In genomic region chr7:55119571-55119970, GRCh38 we compare ENCODE assay signal across 26 cellular contexts.
DNase-seq lines count a peak whose midpoint lies in the region; ATAC-seq and TF ChIP-seq lines count a peak whose summit lies in the region.
"Had no signal": no experiment of that assay in that cellular context is flagged by ENCODE, and none has a peak within 500 bp of the region (broad histone marks: within the 10 kb centered on the region; RNA-seq: fewer than 3 reads in every experiment).

No MANE protein-coding gene starts in this region.

- H3K27me3 ChIP-seq in hepatocyte, result no peaks in the 10 kb centered on the region
- no peaks in the 10 kb centered on the region for H3K27me3 ChIP-seq in subcutaneous abdominal adipose tissue (ENCODE audit: control insufficient read depth in 5 of 5, insufficient read depth in 4 of 5, low read length in 5 of 5)
- no peaks in the 10 kb centered on the region for H3K27me3 ChIP-seq in SK-N-SH (ENCODE audit: insufficient read depth)
- H3K27me3 ChIP-seq: neural progenitor cell, SJSA1 had no signal

- H3K9me2 ChIP-seq in hepatocyte (replicated peaks; ENCODE audit: insufficient read depth) (no peaks in the 10 kb centered on the region), SK-N-SH (no peaks in the 10 kb centered on the region)

- H3K4me1 ChIP-seq in hepatocyte (ENCODE audit: insufficient read depth) (peaks cover 21% of the 10 kb centered on the region), subcutaneous abdominal adipose tissue (ENCODE audit: control insufficient read depth in 5 of 5, insufficient read depth in 5 of 5, low read length in 5 of 5) (peaks cover 6 to 40% (median 32%) of the 10 kb centered on the region in 5 donors), SK-N-SH (ENCODE audit: control insufficient read depth in 1 of 2, insufficient read depth in 2 of 2, low read depth in 1 of 2, low read length in 1 of 2) (peaks cover 2 to 10% of the 10 kb centered on the region in 2 experiments; a peak in 2 of 4 replicates)
- H3K4me1 ChIP-seq: neural progenitor cell, SJSA1 had no signal

- no peak for ATAC-seq in sciatic nerve
- ATAC-seq in HG03342 (IDR thresholded peaks at IDR 0.05; ENCODE audit: unreplicated experiment), result no peak
- ATAC-seq: HCT116 had no signal

- H3K27ac ChIP-seq in C4-2B (peak overlapping the region; percentile 51), adipose tissue (ENCODE audit: low read depth, low read length) (peak overlapping the region; percentile 61), hepatocyte (peak overlapping the region; percentile 91), subcutaneous abdominal adipose tissue (ENCODE audit: low read depth, low read length) (peak overlapping the region; percentile 97), SK-N-SH (ENCODE audit: low read depth in 2 of 2, low read length in 1 of 2) (no peak overlapping the region)
- H3K27ac ChIP-seq: neural progenitor cell, SJSA1 had no signal

- no peaks in the 10 kb centered on the region for H4K20me1 ChIP-seq in hepatocyte (ENCODE audit: insufficient read depth, poor library complexity, severe bottlenecking)
- H4K20me1 ChIP-seq in SK-N-SH (ENCODE audit: insufficient read depth), result peaks cover 38% of the 10 kb centered on the region; the same call in 1 of the 2 replicates

- H3K36me3 ChIP-seq in hepatocyte (replicated peaks; ENCODE audit: insufficient read depth, low read depth), result no peaks in the 10 kb centered on the region
- H3K36me3 ChIP-seq in subcutaneous abdominal adipose tissue (ENCODE audit: control insufficient read depth in 5 of 5, insufficient read depth in 5 of 5, low read length in 5 of 5), result peaks cover 0 to 2% (median 0%) of the 10 kb centered on the region in 5 donors
- peaks cover 0 to 26% of the 10 kb centered on the region in 2 experiments for H3K36me3 ChIP-seq in SK-N-SH (replicated peaks in 1 of 2; ENCODE audit: control insufficient read depth in 1 of 2, insufficient read depth in 2 of 2, low read length in 1 of 2)
- H3K36me3 ChIP-seq: neural progenitor cell had no signal

- TF ChIP-seq RAD21 in SK-N-SH (IDR thresholded peaks at IDR 0.05; ENCODE audit: low read length), result no peak

- POLR2A ChIA-PET in SK-N-SH (lab: Yijun Ruan, JAX), result no interaction called here

- WGBS in adipose tissue, 3 donors, result 92 to 98% (median 95%) methylated on average over 4 of the region's 4 CpGs
- 97% methylated on average over 4 of the region's 4 CpGs for WGBS in hepatocyte (ENCODE audit: low lambda C conversion rate, missing lambda C conversion rate)
- WGBS in SK-N-SH (ENCODE audit: low lambda C conversion rate), result 93% methylated on average over 4 of the region's 4 CpGs

- no peak overlapping the region for H3K4me2 ChIP-seq in hepatocyte
- no peak overlapping the region for H3K4me2 ChIP-seq in SK-N-SH
- H3K4me2 ChIP-seq: neural progenitor cell had no signal

- intact Hi-C loops in sciatic nerve (cut with DNase I), result no loop called here

- TF ChIP-seq EP300 in SK-N-SH (IDR thresholded peaks at IDR 0.05; ENCODE audit: borderline replicate concordance in 1 of 2, low read depth in 1 of 2, low read length in 1 of 2), result no peak

- H3K9me3 ChIP-seq in hepatocyte (ENCODE audit: low read depth), result no peaks in the 10 kb centered on the region
- H3K9me3 ChIP-seq in subcutaneous abdominal adipose tissue (ENCODE audit: control insufficient read depth in 5 of 5, low read length in 5 of 5), result no peaks in the 10 kb centered on the region
- H3K9me3 ChIP-seq in SK-N-SH, result no peaks in the 10 kb centered on the region
- H3K9me3 ChIP-seq: SJSA1 had no signal

- no peak overlapping the region for H2AFZ ChIP-seq in hepatocyte
- H2AFZ ChIP-seq in SK-N-SH (ENCODE audit: low read depth), result no peak overlapping the region
- H2AFZ ChIP-seq: neural progenitor cell had no signal

- no peak for DNase-seq in hepatocyte (ENCODE audit: low spot score)
- DNase-seq in SK-N-SH, result no peak
- no peak for DNase-seq in sciatic nerve (ENCODE audit: low spot score)
- DNase-seq in activated naive CD4-positive, alpha-beta T cell treated with anti-CD3 and anti-CD28 coated beads, Interleukin-2, amount 50 U/mL, for 16 hours, result no peak
- DNase-seq: ACHN; activated CD4-positive, alpha-beta T cell treated with anti-CD3 and anti-CD28 coated beads, Interleukin-2, amount 10 ng/mL, durations not matched to agents 7 days and 5 days; activated gamma-delta T cell; activated T-cell treated with anti-CD3 and anti-CD28 coated beads, Interleukin-2, amount 50 U/mL, for 1 hour; dermis blood vessel endothelial cell; DMS 273 treated with DMSO at 0.1 percent for 48 hours; endodermal cell; immature natural killer cell; MV-4-11; NCI-H146; NCI-H2107; NCI-H748 treated with DMSO at 0.1 percent for 48 hours; stimulated activated CD4-positive, alpha-beta T cell treated with anti-CD3 and anti-CD28 coated beads, Interleukin-15, amount 100 ng/mL, for 24 hours; stimulated activated CD4-positive, alpha-beta T cell treated with anti-CD3 and anti-CD28 coated beads, Interleukin-4, amount 100 ng/mL, for 4 hours; T1000 had no signal

- TF ChIP-seq CTCF in C4-2B (conservative IDR thresholded peaks at IDR 0.05), result no peak
- TF ChIP-seq CTCF in hepatocyte (IDR thresholded peaks at IDR 0.05; ENCODE audit: poor library complexity), result no peak
- TF ChIP-seq CTCF in SK-N-SH (IDR thresholded peaks at IDR 0.05), result no peak

- H3K9ac ChIP-seq in subcutaneous abdominal adipose tissue (ENCODE audit: low read length in 5 of 5) (no peak overlapping the region), SK-N-SH (no peak overlapping the region)
- H3K9ac ChIP-seq: neural progenitor cell had no signal

- H3K4me3 ChIP-seq in hepatocyte, result no peak overlapping the region
- H3K4me3 ChIP-seq in subcutaneous abdominal adipose tissue (ENCODE audit: low read depth in 1 of 5, low read length in 5 of 5), result no peak overlapping the region
- no peak overlapping the region for H3K4me3 ChIP-seq in SK-N-SH (ENCODE audit: low read depth in 2 of 2, low read length in 1 of 2)
- H3K4me3 ChIP-seq: neural progenitor cell, SJSA1 had no signal

- H3K79me2 ChIP-seq in hepatocyte, result peaks cover 39% of the 10 kb centered on the region
- peaks cover 94% of the 10 kb centered on the region for H3K79me2 ChIP-seq in SK-N-SH (ENCODE audit: insufficient read depth)

- H3F3A ChIP-seq in SK-N-SH (replicated peaks; ENCODE audit: insufficient read depth), result peaks cover 8% of the 10 kb centered on the region

- CTCF ChIA-PET in SK-N-SH (lab: Yijun Ruan, JAX), result interaction anchor here (2.5 kb wide), 1 partner anchor 136 kb away, joined by 12 read pairs; no protein-coding TSS in a partner anchor

TF ChIP-seq in SK-N-SH, 30 proteins besides CTCF, POLR2A, EP300 and RAD21:
- no peak for TF ChIP-seq GABPA (IDR thresholded peaks at IDR 0.05; ENCODE audit: low read depth)
- no peak for TF ChIP-seq ELF1 (IDR thresholded peaks at IDR 0.05)
- no peak for TF ChIP-seq PBX3 (IDR thresholded peaks at IDR 0.05)
- TF ChIP-seq POLR2AphosphoS5 (IDR thresholded peaks at IDR 0.05; ENCODE audit: low read depth, low read length), result no peak
- TF ChIP-seq SMC3 (IDR thresholded peaks at IDR 0.05; ENCODE audit: low read depth, low read length), result no peak
- no peak for TF ChIP-seq JUND (IDR thresholded peaks at IDR 0.05)
- no peak for TF ChIP-seq NFIC (IDR thresholded peaks at IDR 0.05; ENCODE audit: borderline replicate concordance)
- TF ChIP-seq FOSL2 (IDR thresholded peaks at IDR 0.05; ENCODE audit: borderline replicate concordance, low read depth), result no peak
- no peak for TF ChIP-seq FOXJ3 (CRISPR knock-in tag; IDR thresholded peaks at IDR 0.05)
- no peak for TF ChIP-seq EZH2phosphoT487 (IDR thresholded peaks at IDR 0.05; ENCODE audit: borderline replicate concordance, low read depth)
- TF ChIP-seq USF2 (IDR thresholded peaks at IDR 0.05; ENCODE audit: borderline replicate concordance, low read depth, low read length), result no peak

Comparison
In these comparisons a context has a peak if more than half of its experiments do, and no peak if none do; other contexts are left out.
1. H3K27ac ChIP-seq: peak in C4-2B (single experiment), adipose tissue (single experiment), hepatocyte (single experiment) and subcutaneous abdominal adipose tissue (single experiment); none in SK-N-SH (0 of 2).